Comparison of ENCODE assay signal across 1 cellular context in the genomic region with DNA sequence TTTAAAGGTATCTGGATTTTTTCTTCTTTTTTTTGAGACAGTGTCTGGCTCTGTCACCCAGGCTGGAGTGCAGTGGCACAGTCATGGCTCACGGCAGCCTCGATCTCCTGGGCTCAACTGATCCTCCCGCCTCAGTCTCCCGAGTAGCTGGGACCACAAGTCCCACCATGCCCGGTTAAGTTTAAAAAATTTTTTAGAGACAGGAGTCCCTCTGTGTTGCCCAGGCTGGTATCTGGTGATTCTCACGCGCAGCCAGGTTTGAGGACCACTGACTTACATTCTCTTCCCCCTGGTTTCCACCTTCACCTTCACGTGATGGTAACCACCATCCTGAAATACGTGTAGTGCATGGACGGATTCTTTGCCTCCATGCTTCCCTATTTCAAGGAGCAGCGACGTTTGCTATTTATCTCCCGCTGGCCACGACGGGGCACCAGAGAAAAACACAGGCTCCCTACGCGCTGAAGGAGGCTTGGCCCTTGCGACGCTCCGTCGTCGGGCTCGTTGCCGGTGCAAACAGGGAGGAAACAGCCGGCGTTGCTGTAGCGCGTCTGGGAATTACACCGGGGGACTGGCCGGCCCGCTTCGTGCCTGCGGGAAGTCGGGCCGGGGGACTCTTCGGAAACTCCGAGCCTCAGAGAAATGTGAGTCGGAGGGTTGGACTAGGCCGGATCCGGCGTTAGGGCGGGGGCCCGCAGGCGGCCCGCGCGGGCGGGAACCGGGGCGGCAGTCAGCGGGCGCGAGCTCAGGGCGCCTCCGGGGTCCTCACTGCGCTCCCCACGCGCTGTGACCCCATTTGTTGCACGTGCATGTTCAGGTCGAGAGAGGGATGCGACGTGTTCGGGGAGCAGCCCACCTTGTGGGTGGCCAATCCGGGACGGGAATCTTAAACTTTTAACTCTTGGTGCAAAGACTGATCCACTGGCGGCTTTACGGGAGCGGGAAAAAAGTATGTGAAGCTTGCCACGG.
A peak's percentile ranks its signal among the peaks of the same experiment; 100 is the strongest.
TF ChIP-seq lines count a peak whose summit lies in the region.

A gene with protein sequence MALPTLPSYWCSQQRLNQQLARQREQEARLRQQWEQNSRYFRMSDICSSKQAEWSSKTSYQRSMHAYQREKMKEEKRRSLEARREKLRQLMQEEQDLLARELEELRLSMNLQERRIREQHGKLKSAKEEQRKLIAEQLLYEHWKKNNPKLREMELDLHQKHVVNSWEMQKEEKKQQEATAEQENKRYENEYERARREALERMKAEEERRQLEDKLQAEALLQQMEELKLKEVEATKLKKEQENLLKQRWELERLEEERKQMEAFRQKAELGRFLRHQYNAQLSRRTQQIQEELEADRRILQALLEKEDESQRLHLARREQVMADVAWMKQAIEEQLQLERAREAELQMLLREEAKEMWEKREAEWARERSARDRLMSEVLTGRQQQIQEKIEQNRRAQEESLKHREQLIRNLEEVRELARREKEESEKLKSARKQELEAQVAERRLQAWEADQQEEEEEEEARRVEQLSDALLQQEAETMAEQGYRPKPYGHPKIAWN (plus strand): TSS at position 492 of the 969 bp plus-strand sequence. CDS start 2,753 bp downstream, outside the sequence.

TF ChIP-seq in GM12878, 131 proteins besides CTCF, POLR2A, EP300 and RAD21 (continued from another document and continues in another):
- no peak for TF ChIP-seq ZNF592 (IDR thresholded peaks at IDR 0.05)
- TF ChIP-seq RCOR1 (conservative IDR thresholded peaks at IDR 0.05; ENCODE audit: low read depth, low read length): peak; percentile 37; the same call in 1 of the 2 replicates
- peak; percentile 80 for TF ChIP-seq IKZF2 (IDR thresholded peaks at IDR 0.05)
- no peak for TF ChIP-seq ZNF217 (IDR thresholded peaks at IDR 0.05)
- TF ChIP-seq SMARCA5 (IDR thresholded peaks at IDR 0.05): peak; percentile 92; the same call in 1 of the 2 replicates
- TF ChIP-seq ZNF384 (IDR thresholded peaks at IDR 0.05; ENCODE audit: borderline replicate concordance, low read depth, low read length): no peak
- TF ChIP-seq, protein P1, sequence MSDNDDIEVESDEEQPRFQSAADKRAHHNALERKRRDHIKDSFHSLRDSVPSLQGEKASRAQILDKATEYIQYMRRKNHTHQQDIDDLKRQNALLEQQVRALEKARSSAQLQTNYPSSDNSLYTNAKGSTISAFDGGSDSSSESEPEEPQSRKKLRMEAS (IDR thresholded peaks at IDR 0.05; ENCODE audit: low read depth, low read length): peak; percentile 70; the same call in 1 of the 2 replicates
- TF ChIP-seq ZNF207 (IDR thresholded peaks at IDR 0.05; ENCODE audit: borderline replicate concordance): peak; percentile 65; the same call in 1 of the 2 replicates
- 0 out of 2 replicates have a peak, but pooled peaks have one; percentile 2 for TF ChIP-seq ZSCAN29 (IDR thresholded peaks at IDR 0.05)
- 0 out of 2 replicates have a peak, but pooled peaks have one; percentile 66 for TF ChIP-seq CHD1 (IDR thresholded peaks at IDR 0.05; ENCODE audit: low read depth, low read length)
- TF ChIP-seq TCF12 (IDR thresholded peaks at IDR 0.05; ENCODE audit: low read depth, low read length): peak; percentile 46; the same call in 1 of the 2 replicates
- TF ChIP-seq ATF7 (IDR thresholded peaks at IDR 0.05; ENCODE audit: low read depth): peak; percentile 30; the same call in 1 of the 2 replicates
- peak; percentile 82 to 92 for TF ChIP-seq BHLHE40 (IDR thresholded peaks at IDR 0.05; ENCODE audit: borderline replicate concordance in 1 of 2, low read depth in 2 of 2, low read length in 1 of 2)
- peak; percentile 46; the same call in 1 of the 2 replicates for TF ChIP-seq HCFC1 (IDR thresholded peaks at IDR 0.05; ENCODE audit: low read length)
- TF ChIP-seq TAF1 (IDR thresholded peaks at IDR 0.05; ENCODE audit: borderline replicate concordance, low read depth, low read length): no peak
- TF ChIP-seq MXI1 (IDR thresholded peaks at IDR 0.05; ENCODE audit: low read depth, low read length): peak; percentile 83; the same call in 1 of the 2 replicates
- TF ChIP-seq ESRRA (IDR thresholded peaks at IDR 0.05; ENCODE audit: low read length): 0 out of 2 replicates have a peak, but pooled peaks have one; percentile 20
- TF ChIP-seq STAT3 (IDR thresholded peaks at IDR 0.05; ENCODE audit: low read depth, low read length): 0 out of 2 replicates have a peak, but pooled peaks have one; percentile 22
- TF ChIP-seq CBFB (IDR thresholded peaks at IDR 0.05; ENCODE audit: low read depth): peak; percentile 62; the same call in 1 of the 2 replicates
- TF ChIP-seq REST (IDR thresholded peaks at IDR 0.05; ENCODE audit: low read depth, low read length): 0 out of 2 replicates have a peak, but pooled peaks have one; percentile 30
- peak; percentile 82 for TF ChIP-seq YY1 (IDR thresholded peaks at IDR 0.05; ENCODE audit: low read depth, low read length)
- TF ChIP-seq, protein P2, sequence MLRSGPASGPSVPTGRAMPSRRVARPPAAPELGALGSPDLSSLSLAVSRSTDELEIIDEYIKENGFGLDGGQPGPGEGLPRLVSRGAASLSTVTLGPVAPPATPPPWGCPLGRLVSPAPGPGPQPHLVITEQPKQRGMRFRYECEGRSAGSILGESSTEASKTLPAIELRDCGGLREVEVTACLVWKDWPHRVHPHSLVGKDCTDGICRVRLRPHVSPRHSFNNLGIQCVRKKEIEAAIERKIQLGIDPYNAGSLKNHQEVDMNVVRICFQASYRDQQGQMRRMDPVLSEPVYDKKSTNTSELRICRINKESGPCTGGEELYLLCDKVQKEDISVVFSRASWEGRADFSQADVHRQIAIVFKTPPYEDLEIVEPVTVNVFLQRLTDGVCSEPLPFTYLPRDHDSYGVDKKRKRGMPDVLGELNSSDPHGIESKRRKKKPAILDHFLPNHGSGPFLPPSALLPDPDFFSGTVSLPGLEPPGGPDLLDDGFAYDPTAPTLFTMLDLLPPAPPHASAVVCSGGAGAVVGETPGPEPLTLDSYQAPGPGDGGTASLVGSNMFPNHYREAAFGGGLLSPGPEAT (IDR thresholded peaks at IDR 0.05; ENCODE audit: low read depth): peak; percentile 69
- peak; percentile 28 for TF ChIP-seq SMC3 (IDR thresholded peaks at IDR 0.05; ENCODE audit: borderline replicate concordance, low read length)
- TF ChIP-seq, protein P3, sequence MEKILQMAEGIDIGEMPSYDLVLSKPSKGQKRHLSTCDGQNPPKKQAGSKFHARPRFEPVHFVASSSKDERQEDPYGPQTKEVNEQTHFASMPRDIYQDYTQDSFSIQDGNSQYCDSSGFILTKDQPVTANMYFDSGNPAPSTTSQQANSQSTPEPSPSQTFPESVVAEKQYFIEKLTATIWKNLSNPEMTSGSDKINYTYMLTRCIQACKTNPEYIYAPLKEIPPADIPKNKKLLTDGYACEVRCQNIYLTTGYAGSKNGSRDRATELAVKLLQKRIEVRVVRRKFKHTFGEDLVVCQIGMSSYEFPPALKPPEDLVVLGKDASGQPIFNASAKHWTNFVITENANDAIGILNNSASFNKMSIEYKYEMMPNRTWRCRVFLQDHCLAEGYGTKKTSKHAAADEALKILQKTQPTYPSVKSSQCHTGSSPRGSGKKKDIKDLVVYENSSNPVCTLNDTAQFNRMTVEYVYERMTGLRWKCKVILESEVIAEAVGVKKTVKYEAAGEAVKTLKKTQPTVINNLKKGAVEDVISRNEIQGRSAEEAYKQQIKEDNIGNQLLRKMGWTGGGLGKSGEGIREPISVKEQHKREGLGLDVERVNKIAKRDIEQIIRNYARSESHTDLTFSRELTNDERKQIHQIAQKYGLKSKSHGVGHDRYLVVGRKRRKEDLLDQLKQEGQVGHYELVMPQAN (conservative IDR thresholded peaks at IDR 0.05): peak; percentile 94
- peak; percentile 90 for TF ChIP-seq SIN3A (IDR thresholded peaks at IDR 0.05; ENCODE audit: low read depth, low read length)
- TF ChIP-seq, protein P4, sequence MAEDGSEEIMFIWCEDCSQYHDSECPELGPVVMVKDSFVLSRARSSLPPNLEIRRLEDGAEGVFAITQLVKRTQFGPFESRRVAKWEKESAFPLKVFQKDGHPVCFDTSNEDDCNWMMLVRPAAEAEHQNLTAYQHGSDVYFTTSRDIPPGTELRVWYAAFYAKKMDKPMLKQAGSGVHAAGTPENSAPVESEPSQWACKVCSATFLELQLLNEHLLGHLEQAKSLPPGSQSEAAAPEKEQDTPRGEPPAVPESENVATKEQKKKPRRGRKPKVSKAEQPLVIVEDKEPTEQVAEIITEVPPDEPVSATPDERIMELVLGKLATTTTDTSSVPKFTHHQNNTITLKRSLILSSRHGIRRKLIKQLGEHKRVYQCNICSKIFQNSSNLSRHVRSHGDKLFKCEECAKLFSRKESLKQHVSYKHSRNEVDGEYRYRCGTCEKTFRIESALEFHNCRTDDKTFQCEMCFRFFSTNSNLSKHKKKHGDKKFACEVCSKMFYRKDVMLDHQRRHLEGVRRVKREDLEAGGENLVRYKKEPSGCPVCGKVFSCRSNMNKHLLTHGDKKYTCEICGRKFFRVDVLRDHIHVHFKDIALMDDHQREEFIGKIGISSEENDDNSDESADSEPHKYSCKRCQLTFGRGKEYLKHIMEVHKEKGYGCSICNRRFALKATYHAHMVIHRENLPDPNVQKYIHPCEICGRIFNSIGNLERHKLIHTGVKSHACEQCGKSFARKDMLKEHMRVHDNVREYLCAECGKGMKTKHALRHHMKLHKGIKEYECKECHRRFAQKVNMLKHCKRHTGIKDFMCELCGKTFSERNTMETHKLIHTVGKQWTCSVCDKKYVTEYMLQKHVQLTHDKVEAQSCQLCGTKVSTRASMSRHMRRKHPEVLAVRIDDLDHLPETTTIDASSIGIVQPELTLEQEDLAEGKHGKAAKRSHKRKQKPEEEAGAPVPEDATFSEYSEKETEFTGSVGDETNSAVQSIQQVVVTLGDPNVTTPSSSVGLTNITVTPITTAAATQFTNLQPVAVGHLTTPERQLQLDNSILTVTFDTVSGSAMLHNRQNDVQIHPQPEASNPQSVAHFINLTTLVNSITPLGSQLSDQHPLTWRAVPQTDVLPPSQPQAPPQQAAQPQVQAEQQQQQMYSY (CRISPR knock-in tag; IDR thresholded peaks at IDR 0.05): no peak
- TF ChIP-seq, protein P5, sequence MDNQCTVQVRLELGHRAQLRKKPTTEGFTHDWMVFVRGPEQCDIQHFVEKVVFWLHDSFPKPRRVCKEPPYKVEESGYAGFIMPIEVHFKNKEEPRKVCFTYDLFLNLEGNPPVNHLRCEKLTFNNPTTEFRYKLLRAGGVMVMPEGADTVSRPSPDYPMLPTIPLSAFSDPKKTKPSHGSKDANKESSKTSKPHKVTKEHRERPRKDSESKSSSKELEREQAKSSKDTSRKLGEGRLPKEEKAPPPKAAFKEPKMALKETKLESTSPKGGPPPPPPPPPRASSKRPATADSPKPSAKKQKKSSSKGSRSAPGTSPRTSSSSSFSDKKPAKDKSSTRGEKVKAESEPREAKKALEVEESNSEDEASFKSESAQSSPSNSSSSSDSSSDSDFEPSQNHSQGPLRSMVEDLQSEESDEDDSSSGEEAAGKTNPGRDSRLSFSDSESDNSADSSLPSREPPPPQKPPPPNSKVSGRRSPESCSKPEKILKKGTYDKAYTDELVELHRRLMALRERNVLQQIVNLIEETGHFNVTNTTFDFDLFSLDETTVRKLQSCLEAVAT (IDR thresholded peaks at IDR 0.05): no peak
